Comparison of ENCODE assay signal across 1 cellular context in the genomic region with DNA sequence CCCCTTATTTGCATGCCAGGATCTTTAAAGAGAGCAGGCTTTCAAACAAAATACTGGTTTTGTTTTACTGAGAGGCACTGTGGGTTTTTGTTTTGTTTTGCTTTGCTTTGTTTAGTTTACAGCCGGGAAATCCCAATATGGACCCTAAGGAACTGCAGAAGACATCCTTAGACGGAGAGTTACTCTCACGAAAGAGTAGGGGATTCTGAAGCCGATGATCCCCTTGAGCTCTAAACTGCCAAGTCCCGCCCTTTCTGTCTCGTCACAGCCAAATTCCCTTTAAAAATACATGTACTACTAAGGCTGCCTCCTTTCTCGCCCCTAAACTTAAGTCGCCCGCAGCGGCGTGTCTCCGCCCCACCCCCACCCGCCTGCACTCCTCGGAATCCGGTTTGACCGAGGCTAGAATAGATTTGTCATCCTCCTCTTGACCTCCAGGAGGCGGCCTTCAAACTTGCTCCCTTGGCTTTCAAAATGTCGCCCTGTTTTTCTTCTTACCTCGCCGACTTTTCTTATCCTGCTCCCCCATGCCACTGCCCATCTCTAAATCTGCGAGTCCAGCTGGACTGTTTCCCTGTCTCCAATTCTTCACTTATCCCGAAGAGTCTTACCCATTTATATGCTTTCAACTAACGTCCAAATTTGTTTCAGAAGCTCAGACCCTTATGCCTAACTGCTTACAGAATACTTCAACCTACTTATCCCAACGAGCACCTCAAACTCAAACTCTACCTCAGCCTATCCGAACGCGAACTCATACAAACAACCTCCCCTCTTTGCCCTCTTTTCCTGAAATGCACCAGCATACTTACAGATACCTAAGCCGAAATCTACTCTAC.
TF ChIP-seq lines count a peak whose summit lies in the region.

No MANE protein-coding gene starts in this region.

TF ChIP-seq in HEK293, 187 proteins besides CTCF, POLR2A, EP300 and RAD21 (continued from another document and continues in another):
- TF ChIP-seq ZNF18 (tag by site-specific recombination; IDR thresholded peaks at IDR 0.05) (peak; percentile 16; the same call in 1 of the 2 replicates), ZNF211 (tag by site-specific recombination; IDR thresholded peaks at IDR 0.05; ENCODE audit: low read depth) (no peak), ZNF138 (tag by site-specific recombination; IDR thresholded peaks at IDR 0.05; ENCODE audit: borderline replicate concordance) (no peak), ZNF394 (tag by site-specific recombination; IDR thresholded peaks at IDR 0.05; ENCODE audit: borderline replicate concordance) (peak; percentile 59), EGR2 (tag by site-specific recombination; IDR thresholded peaks at IDR 0.05; ENCODE audit: low read depth) (peak; percentile 32; the same call in 1 of the 2 replicates), YY1 (tag by site-specific recombination; IDR thresholded peaks at IDR 0.05) (peak; percentile 70), ZNF529 (tag by site-specific recombination; IDR thresholded peaks at IDR 0.05; ENCODE audit: insufficient replicate concordance) (no peak), KLF1 (tag by site-specific recombination; IDR thresholded peaks at IDR 0.05) (peak; percentile 30; the same call in 1 of the 2 replicates), TSHZ1 (tag by site-specific recombination; IDR thresholded peaks at IDR 0.05; ENCODE audit: borderline replicate concordance) (peak; percentile 59; the same call in 1 of the 2 replicates), KLF8 (tag by site-specific recombination; IDR thresholded peaks at IDR 0.05) (peak; percentile 76), ZNF654 (tag by site-specific recombination; IDR thresholded peaks at IDR 0.05; ENCODE audit: low read depth) (peak; percentile 14), ZXDB (tag by site-specific recombination; IDR thresholded peaks at IDR 0.05) (peak; percentile 74), ZNF629 (tag by site-specific recombination; IDR thresholded peaks at IDR 0.05) (peak; percentile 71), ZNF558 (tag by site-specific recombination; IDR thresholded peaks at IDR 0.05) (no peak), SETDB1 (IDR thresholded peaks at IDR 0.05; ENCODE audit: insufficient read length, low read length) (peak; percentile 47), ELK4 (IDR thresholded peaks at IDR 0.05; ENCODE audit: borderline replicate concordance, low read depth, low read length) (no peak), GLIS1 (tag by site-specific recombination; IDR thresholded peaks at IDR 0.05) (0 out of 2 replicates have a peak, but pooled peaks have one; percentile 25), ZNF747 (tag by site-specific recombination; IDR thresholded peaks at IDR 0.05) (no peak)
- TF ChIP-seq, protein P1, sequence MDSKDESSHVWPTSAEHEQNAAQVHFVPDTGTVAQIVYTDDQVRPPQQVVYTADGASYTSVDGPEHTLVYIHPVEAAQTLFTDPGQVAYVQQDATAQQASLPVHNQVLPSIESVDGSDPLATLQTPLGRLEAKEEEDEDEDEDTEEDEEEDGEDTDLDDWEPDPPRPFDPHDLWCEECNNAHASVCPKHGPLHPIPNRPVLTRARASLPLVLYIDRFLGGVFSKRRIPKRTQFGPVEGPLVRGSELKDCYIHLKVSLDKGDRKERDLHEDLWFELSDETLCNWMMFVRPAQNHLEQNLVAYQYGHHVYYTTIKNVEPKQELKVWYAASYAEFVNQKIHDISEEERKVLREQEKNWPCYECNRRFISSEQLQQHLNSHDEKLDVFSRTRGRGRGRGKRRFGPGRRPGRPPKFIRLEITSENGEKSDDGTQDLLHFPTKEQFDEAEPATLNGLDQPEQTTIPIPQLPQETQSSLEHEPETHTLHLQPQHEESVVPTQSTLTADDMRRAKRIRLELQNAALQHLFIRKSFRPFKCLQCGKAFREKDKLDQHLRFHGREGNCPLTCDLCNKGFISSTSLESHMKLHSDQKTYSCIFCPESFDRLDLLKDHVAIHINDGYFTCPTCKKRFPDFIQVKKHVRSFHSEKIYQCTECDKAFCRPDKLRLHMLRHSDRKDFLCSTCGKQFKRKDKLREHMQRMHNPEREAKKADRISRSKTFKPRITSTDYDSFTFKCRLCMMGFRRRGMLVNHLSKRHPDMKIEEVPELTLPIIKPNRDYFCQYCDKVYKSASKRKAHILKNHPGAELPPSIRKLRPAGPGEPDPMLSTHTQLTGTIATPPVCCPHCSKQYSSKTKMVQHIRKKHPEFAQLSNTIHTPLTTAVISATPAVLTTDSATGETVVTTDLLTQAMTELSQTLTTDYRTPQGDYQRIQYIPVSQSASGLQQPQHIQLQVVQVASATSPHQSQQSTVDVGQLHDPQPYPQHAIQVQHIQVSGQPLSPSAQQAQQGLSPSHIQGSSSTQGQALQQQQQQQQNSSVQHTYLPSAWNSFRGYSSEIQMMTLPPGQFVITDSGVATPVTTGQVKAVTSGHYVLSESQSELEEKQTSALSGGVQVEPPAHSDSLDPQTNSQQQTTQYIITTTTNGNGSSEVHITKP (tag by site-specific recombination; IDR thresholded peaks at IDR 0.05): peak; percentile 89
- TF ChIP-seq, protein P2, sequence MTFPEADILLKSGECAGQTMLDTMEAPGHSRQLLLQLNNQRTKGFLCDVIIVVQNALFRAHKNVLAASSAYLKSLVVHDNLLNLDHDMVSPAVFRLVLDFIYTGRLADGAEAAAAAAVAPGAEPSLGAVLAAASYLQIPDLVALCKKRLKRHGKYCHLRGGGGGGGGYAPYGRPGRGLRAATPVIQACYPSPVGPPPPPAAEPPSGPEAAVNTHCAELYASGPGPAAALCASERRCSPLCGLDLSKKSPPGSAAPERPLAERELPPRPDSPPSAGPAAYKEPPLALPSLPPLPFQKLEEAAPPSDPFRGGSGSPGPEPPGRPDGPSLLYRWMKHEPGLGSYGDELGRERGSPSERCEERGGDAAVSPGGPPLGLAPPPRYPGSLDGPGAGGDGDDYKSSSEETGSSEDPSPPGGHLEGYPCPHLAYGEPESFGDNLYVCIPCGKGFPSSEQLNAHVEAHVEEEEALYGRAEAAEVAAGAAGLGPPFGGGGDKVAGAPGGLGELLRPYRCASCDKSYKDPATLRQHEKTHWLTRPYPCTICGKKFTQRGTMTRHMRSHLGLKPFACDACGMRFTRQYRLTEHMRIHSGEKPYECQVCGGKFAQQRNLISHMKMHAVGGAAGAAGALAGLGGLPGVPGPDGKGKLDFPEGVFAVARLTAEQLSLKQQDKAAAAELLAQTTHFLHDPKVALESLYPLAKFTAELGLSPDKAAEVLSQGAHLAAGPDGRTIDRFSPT (tag by site-specific recombination; IDR thresholded peaks at IDR 0.05): no peak
- TF ChIP-seq, protein P3, sequence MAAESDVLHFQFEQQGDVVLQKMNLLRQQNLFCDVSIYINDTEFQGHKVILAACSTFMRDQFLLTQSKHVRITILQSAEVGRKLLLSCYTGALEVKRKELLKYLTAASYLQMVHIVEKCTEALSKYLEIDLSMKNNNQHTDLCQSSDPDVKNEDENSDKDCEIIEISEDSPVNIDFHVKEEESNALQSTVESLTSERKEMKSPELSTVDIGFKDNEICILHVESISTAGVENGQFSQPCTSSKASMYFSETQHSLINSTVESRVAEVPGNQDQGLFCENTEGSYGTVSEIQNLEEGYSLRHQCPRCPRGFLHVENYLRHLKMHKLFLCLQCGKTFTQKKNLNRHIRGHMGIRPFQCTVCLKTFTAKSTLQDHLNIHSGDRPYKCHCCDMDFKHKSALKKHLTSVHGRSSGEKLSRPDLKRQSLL (tag by site-specific recombination; IDR thresholded peaks at IDR 0.05): no peak
- TF ChIP-seq, protein P4, sequence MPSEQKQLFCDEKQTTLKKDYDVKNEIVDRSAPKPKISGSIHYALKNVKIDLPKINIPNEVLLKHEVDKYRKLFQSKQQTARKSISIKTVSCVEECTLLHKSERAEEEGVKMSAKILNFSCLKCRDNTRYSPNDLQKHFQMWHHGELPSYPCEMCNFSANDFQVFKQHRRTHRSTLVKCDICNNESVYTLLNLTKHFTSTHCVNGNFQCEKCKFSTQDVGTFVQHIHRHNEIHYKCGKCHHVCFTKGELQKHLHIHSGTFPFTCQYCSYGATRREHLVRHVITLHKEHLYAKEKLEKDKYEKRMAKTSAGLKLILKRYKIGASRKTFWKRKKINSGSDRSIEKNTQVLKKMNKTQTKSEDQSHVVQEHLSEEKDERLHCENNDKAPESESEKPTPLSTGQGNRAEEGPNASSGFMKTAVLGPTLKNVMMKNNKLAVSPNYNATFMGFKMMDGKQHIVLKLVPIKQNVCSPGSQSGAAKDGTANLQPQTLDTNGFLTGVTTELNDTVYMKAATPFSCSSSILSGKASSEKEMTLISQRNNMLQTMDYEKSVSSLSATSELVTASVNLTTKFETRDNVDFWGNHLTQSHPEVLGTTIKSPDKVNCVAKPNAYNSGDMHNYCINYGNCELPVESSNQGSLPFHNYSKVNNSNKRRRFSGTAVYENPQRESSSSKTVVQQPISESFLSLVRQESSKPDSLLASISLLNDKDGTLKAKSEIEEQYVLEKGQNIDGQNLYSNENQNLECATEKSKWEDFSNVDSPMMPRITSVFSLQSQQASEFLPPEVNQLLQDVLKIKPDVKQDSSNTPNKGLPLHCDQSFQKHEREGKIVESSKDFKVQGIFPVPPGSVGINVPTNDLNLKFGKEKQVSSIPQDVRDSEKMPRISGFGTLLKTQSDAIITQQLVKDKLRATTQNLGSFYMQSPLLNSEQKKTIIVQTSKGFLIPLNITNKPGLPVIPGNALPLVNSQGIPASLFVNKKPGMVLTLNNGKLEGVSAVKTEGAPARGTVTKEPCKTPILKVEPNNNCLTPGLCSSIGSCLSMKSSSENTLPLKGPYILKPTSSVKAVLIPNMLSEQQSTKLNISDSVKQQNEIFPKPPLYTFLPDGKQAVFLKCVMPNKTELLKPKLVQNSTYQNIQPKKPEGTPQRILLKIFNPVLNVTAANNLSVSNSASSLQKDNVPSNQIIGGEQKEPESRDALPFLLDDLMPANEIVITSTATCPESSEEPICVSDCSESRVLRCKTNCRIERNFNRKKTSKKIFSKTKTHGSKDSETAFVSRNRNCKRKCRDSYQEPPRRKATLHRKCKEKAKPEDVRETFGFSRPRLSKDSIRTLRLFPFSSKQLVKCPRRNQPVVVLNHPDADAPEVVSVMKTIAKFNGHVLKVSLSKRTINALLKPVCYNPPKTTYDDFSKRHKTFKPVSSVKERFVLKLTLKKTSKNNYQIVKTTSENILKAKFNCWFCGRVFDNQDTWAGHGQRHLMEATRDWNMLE (tag by site-specific recombination; conservative IDR thresholded peaks at IDR 0.05; ENCODE audit: low read depth): peak; percentile 12
- TF ChIP-seq, protein P5, sequence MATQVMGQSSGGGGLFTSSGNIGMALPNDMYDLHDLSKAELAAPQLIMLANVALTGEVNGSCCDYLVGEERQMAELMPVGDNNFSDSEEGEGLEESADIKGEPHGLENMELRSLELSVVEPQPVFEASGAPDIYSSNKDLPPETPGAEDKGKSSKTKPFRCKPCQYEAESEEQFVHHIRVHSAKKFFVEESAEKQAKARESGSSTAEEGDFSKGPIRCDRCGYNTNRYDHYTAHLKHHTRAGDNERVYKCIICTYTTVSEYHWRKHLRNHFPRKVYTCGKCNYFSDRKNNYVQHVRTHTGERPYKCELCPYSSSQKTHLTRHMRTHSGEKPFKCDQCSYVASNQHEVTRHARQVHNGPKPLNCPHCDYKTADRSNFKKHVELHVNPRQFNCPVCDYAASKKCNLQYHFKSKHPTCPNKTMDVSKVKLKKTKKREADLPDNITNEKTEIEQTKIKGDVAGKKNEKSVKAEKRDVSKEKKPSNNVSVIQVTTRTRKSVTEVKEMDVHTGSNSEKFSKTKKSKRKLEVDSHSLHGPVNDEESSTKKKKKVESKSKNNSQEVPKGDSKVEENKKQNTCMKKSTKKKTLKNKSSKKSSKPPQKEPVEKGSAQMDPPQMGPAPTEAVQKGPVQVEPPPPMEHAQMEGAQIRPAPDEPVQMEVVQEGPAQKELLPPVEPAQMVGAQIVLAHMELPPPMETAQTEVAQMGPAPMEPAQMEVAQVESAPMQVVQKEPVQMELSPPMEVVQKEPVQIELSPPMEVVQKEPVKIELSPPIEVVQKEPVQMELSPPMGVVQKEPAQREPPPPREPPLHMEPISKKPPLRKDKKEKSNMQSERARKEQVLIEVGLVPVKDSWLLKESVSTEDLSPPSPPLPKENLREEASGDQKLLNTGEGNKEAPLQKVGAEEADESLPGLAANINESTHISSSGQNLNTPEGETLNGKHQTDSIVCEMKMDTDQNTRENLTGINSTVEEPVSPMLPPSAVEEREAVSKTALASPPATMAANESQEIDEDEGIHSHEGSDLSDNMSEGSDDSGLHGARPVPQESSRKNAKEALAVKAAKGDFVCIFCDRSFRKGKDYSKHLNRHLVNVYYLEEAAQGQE (tag by site-specific recombination; IDR thresholded peaks at IDR 0.05): peak; percentile 34
